18 cellular contexts compared by ENCODE assay signal in genomic region chr1:970973-971730, GRCh38. TPM values are rescaled to one million over a fixed set of nuclear protein-coding genes. Genes with fewer than 3 reads are reported as not detected.
DNase-seq lines count a peak whose midpoint lies in the region; ATAC-seq, FAIRE-seq and TF ChIP-seq lines count a peak whose summit lies in the region.
"Had no signal": no experiment of that assay in that cellular context is flagged by ENCODE, and none has a peak within 500 bp of the region (broad histone marks: within the 10 kb centered on the region; RNA-seq: fewer than 3 reads in every experiment).

No MANE protein-coding gene starts in this region.

- peaks cover 17% of the 10 kb centered on the region for H3K27me3 Mint-ChIP-seq in mesothelial cell of epicardium (ENCODE audit: low read depth)
- H3K27me3 Mint-ChIP-seq in activated T-cell treated with anti-CD3 and anti-CD28 coated beads, Interleukin-2, amount 50 U/mL, for 4 hours (ENCODE audit: low read depth), result peaks cover 14% of the 10 kb centered on the region

- FAIRE-seq in endothelial cell of umbilical vein (lab: Jason Lieb, UNC), result no peak
- FAIRE-seq: A549, GM12892, H54 had no signal

- no peaks in the 10 kb centered on the region for H3K9me3 ChIP-seq in HEK293 (ENCODE audit: control insufficient read depth, insufficient read depth, low read depth, low read length)
- no peaks in the 10 kb centered on the region for H3K9me3 ChIP-seq in endothelial cell of umbilical vein (replicated peaks; ENCODE audit: control insufficient read depth, insufficient read depth, low read length)
- H3K9me3 ChIP-seq: A549, Caco-2 had no signal

- CTCF ChIA-PET in HEK293 (lab: Yijun Ruan, JAX), result interaction anchor here (1.0 kb wide), 1 partner anchor 14 kb away, joined by 3 read pairs; no protein-coding TSS in a partner anchor
- CTCF ChIA-PET in endothelial cell of umbilical vein (lab: Charles Lee), result interaction anchor here (1.0 kb wide), 1 partner anchor 41 kb away, joined by 4 read pairs; no protein-coding TSS in a partner anchor

- H2AFZ ChIP-seq in endothelial cell of umbilical vein (ENCODE audit: low read depth, low read length), result no peak overlapping the region

- intact Hi-C loops in endothelial cell of umbilical vein (cut with micrococcal nuclease), result no loop called here

- no peak overlapping the region for H3K27ac Mint-ChIP-seq in mesothelial cell of epicardium
- H3K27ac Mint-ChIP-seq: CD8-positive, alpha-beta memory T cell had no signal

- H3K4me1 Mint-ChIP-seq in mesothelial cell of epicardium, result peaks cover 11% of the 10 kb centered on the region
- H3K4me1 Mint-ChIP-seq in activated T-cell treated with anti-CD3 and anti-CD28 coated beads, Interleukin-2, amount 50 U/mL, for 4 hours (ENCODE audit: low read depth), result peaks cover 5% of the 10 kb centered on the region

- BruUV-seq in endothelial cell of umbilical vein (replicated peaks; lab: Mats Ljungman, UMichigan), result no TSS peak

- no peaks in the 10 kb centered on the region for H3K36me3 ChIP-seq in HEK293 (ENCODE audit: control insufficient read depth in 2 of 2, insufficient read depth in 1 of 2, low read length in 2 of 2)
- H3K36me3 ChIP-seq in endothelial cell of umbilical vein (ENCODE audit: control insufficient read depth in 2 of 2, extremely low read depth in 1 of 2, insufficient read depth in 2 of 2, low read length in 2 of 2), result no peaks in the 10 kb centered on the region

- no peak for TF ChIP-seq POLR2A in endothelial cell of umbilical vein (IDR thresholded peaks at IDR 0.05; ENCODE audit: low read depth, low read length)

- no peak overlapping the region for H3K4me3 ChIP-seq in HEK293 (ENCODE audit: low read depth, low read length)
- H3K4me3 ChIP-seq in endothelial cell of umbilical vein (replicated peaks in 1 of 3; ENCODE audit: insufficient read depth in 1 of 3, low read depth in 1 of 3, low read length in 3 of 3), result no peak overlapping the region
- H3K4me3 ChIP-seq: A549 had no signal

- peaks cover 2% of the 10 kb centered on the region in 2 experiments for H3K27me3 ChIP-seq in endothelial cell of umbilical vein (ENCODE audit: control insufficient read depth in 2 of 2, insufficient read depth in 2 of 2, low read length in 2 of 2)

- H3K9ac ChIP-seq in endothelial cell of umbilical vein (replicated peaks; ENCODE audit: extremely low read depth, insufficient read depth, low read length), result no peak overlapping the region

- no peaks in the 10 kb centered on the region for H3K9me1 ChIP-seq in endothelial cell of umbilical vein (replicated peaks; ENCODE audit: control insufficient read depth, extremely low read depth, insufficient read depth, low read length)

- dilution Hi-C loops in endothelial cell of umbilical vein (cut with MboI; ENCODE audit: extremely low pct_ligation_motif_present, low sequenced_read_pairs), result no loop called here

- H4K20me1 ChIP-seq in endothelial cell of umbilical vein (replicated peaks; ENCODE audit: control insufficient read depth, extremely low read depth, insufficient read depth, low read length), result no peaks in the 10 kb centered on the region

- H3K36me3 Mint-ChIP-seq in mesothelial cell of epicardium, result peaks cover 2% of the 10 kb centered on the region
- H3K36me3 Mint-ChIP-seq in activated T-cell treated with anti-CD3 and anti-CD28 coated beads, Interleukin-2, amount 50 U/mL, for 4 hours (ENCODE audit: insufficient read depth), result no peaks in the 10 kb centered on the region
- H3K36me3 Mint-ChIP-seq: CD8-positive, alpha-beta memory T cell had no signal

- no peaks in the 10 kb centered on the region for H3K79me2 ChIP-seq in endothelial cell of umbilical vein (ENCODE audit: control insufficient read depth, insufficient read depth, low read length)

- DNase-seq in endothelial cell of umbilical vein (ENCODE audit: low read depth, low spot score) (no peak), mesothelial cell of epicardium (ENCODE audit: low spot score in 2 of 2, unreplicated experiment in 2 of 2) (no peak), ureter (ENCODE audit: low spot score) (peak; percentile 85)
- DNase-seq in activated T-cell treated with anti-CD3 and anti-CD28 coated beads, Interleukin-2, amount 50 U/mL, for 4 hours, result no peak
- no peak for DNase-seq in NK-92 treated with Interleukin-12 subunit alpha and Interleukin-12 subunit beta, amount 100 ng/mL, for 24 hours (lab: John Stamatoyannopoulos, UW)
- DNase-seq: Caco-2; CD8-positive, alpha-beta memory T cell; DND-41; GDM1; IMR-90 had no signal

- no peak for TF ChIP-seq CTCF in HEK293 (tag by site-specific recombination; IDR thresholded peaks at IDR 0.05)
- TF ChIP-seq CTCF in endothelial cell of umbilical vein (IDR thresholded peaks at IDR 0.05; ENCODE audit: extremely low read depth in 1 of 2, insufficient read depth in 1 of 2, low read depth in 1 of 2, low read length in 2 of 2), result no peak
- TF ChIP-seq CTCF in mesothelial cell of epicardium (IDR thresholded peaks at IDR 0.05; ENCODE audit: unreplicated experiment), result no peak

- peak overlapping the region; percentile 62 for H3K4me3 Mint-ChIP-seq in mesothelial cell of epicardium
- H3K4me3 Mint-ChIP-seq in activated T-cell treated with anti-CD3 and anti-CD28 coated beads, Interleukin-2, amount 50 U/mL, for 4 hours, result no peak overlapping the region
- H3K4me3 Mint-ChIP-seq: CD8-positive, alpha-beta memory T cell had no signal

- POLR2A ChIA-PET in HEK293 (lab: Yijun Ruan, JAX), result no interaction called here
- POLR2A ChIA-PET in endothelial cell of umbilical vein (lab: Charles Lee), result no interaction called here

- H3K9me3 Mint-ChIP-seq in mesothelial cell of epicardium, result no peaks in the 10 kb centered on the region
- H3K9me3 Mint-ChIP-seq in activated T-cell treated with anti-CD3 and anti-CD28 coated beads, Interleukin-2, amount 50 U/mL, for 4 hours, result no peaks in the 10 kb centered on the region
- H3K9me3 Mint-ChIP-seq: CD8-positive, alpha-beta memory T cell had no signal

- ATAC-seq in activated T-cell treated with anti-CD3 and anti-CD28 coated beads, Interleukin-2, amount 50 U/mL, for 4 hours, result no peak
- no peak for ATAC-seq in HG03039 (IDR thresholded peaks at IDR 0.05; ENCODE audit: unreplicated experiment)
- ATAC-seq: A549, HCT116 had no signal

- H3K4me2 ChIP-seq in endothelial cell of umbilical vein (ENCODE audit: insufficient read depth, low read length), result no peak overlapping the region
- H3K4me2 ChIP-seq: A549 had no signal

- H3K4me1 ChIP-seq in HEK293 (ENCODE audit: control insufficient read depth, insufficient read depth, low read length) (peaks cover 5% of the 10 kb centered on the region), endothelial cell of umbilical vein (ENCODE audit: control insufficient read depth, extremely low read depth, insufficient read depth, low read length) (peaks cover 6% of the 10 kb centered on the region)

- no peak overlapping the region for H3K27ac ChIP-seq in HEK293 (ENCODE audit: extremely low read depth, low read depth, low read length)
- H3K27ac ChIP-seq in endothelial cell of umbilical vein (ENCODE audit: insufficient read depth, low read depth, low read length), result no peak overlapping the region
- H3K27ac ChIP-seq: A549 had no signal

RNA-seq across cellular contexts. Expression of gene PLEKHN1, which starts 4.9 kb away (rescaled TPM):
- total RNA-seq in endothelial cell of umbilical vein (0.48 and 0.88 TPM in 2 replicates), mesothelial cell of epicardium (33.6 to 36.0 TPM (median 34.4 TPM) in 3 replicates), ureter (28.5 TPM)
- 0.29 and 0.35 TPM in 2 replicates for polyA plus RNA-seq in endothelial cell of umbilical vein
- 0.13 and 0.14 TPM in 2 replicates for polyA plus RNA-seq in endothelial cell of umbilical vein (2011; cell fraction: cytosol; rRNA removed)
- polyA plus RNA-seq in endothelial cell of umbilical vein (2011; cell fraction: nucleus; rRNA removed), result 1.0 and 1.3 TPM in 2 replicates
- polyA plus RNA-seq in endothelial cell of umbilical vein (2012), result 0.72 and 1.6 TPM in 2 replicates
- polyA minus RNA-seq in endothelial cell of umbilical vein, result 0.27 TPM in 1 of 2 replicates, not detected in the other
- 0.51 TPM for polyA minus RNA-seq in endothelial cell of umbilical vein (2011; cell fraction: cytosol; rRNA and poly(A)+ RNA removed)
- polyA minus RNA-seq in endothelial cell of umbilical vein (2011; cell fraction: nucleus; rRNA and poly(A)+ RNA removed), result 0.48 TPM in 1 of 2 replicates, not detected in the other
- 1 to 10 TPM; 1.6 to 2.4 (median 1.9) TPM for total RNA-seq in activated T-cell treated with anti-CD3 and anti-CD28 coated beads, Interleukin-2, amount 50 U/mL, for 4 hours

RNA-seq across cellular contexts. Expression of gene PERM1, which starts 10.7 kb away (rescaled TPM):
- not detected in 2 replicates for total RNA-seq in endothelial cell of umbilical vein
- polyA plus RNA-seq in endothelial cell of umbilical vein, result not detected in 2 replicates
- not detected in 2 replicates for polyA plus RNA-seq in endothelial cell of umbilical vein (2011; cell fraction: cytosol; rRNA removed)
- polyA plus RNA-seq in endothelial cell of umbilical vein (2011; cell fraction: nucleus; rRNA removed), result not detected in 2 replicates
- polyA plus RNA-seq in endothelial cell of umbilical vein (2012), result 0.46 and 0.52 TPM in 2 replicates
- polyA minus RNA-seq in endothelial cell of umbilical vein, result 0.13 TPM in 1 of 2 replicates, not detected in the other
- not detected for polyA minus RNA-seq in endothelial cell of umbilical vein (2011; cell fraction: cytosol; rRNA and poly(A)+ RNA removed)
- not detected in 2 replicates for polyA minus RNA-seq in endothelial cell of umbilical vein (2011; cell fraction: nucleus; rRNA and poly(A)+ RNA removed)
- total RNA-seq in mesothelial cell of epicardium, result 1.6 to 2.8 TPM (median 2.7 TPM) in 3 replicates
- 0.10 TPM for total RNA-seq in ureter
- total RNA-seq in activated T-cell treated with anti-CD3 and anti-CD28 coated beads, Interleukin-2, amount 50 U/mL, for 4 hours, result not detected
- total RNA-seq: CD8-positive, alpha-beta memory T cell; IMR-90 had no signal
- polyA plus RNA-seq: AG04450; BJ; CD8-positive, alpha-beta memory T cell; IMR-90 had no signal

RNA-seq across cellular contexts. Expression of gene KLHL17, which starts 10.8 kb away (rescaled TPM):
- total RNA-seq in endothelial cell of umbilical vein (28.6 and 30.1 TPM in 2 replicates), mesothelial cell of epicardium (44.7 to 49.8 TPM (median 47.0 TPM) in 3 replicates), ureter (8.6 TPM)
- polyA plus RNA-seq in endothelial cell of umbilical vein, result 27.0 and 39.9 TPM in 2 replicates
- polyA plus RNA-seq in endothelial cell of umbilical vein (2011; cell fraction: cytosol; rRNA removed), result 4.6 and 7.5 TPM in 2 replicates
- 234 and 278 TPM in 2 replicates for polyA plus RNA-seq in endothelial cell of umbilical vein (2011; cell fraction: nucleus; rRNA removed)
- 13.4 and 19.9 TPM in 2 replicates for polyA plus RNA-seq in endothelial cell of umbilical vein (2012)
- 5.7 and 14.3 TPM in 2 replicates for polyA minus RNA-seq in endothelial cell of umbilical vein
- polyA minus RNA-seq in endothelial cell of umbilical vein (2011; cell fraction: cytosol; rRNA and poly(A)+ RNA removed), result 7.4 TPM
- 21.7 and 35.5 TPM in 2 replicates for polyA minus RNA-seq in endothelial cell of umbilical vein (2011; cell fraction: nucleus; rRNA and poly(A)+ RNA removed)
- 10 to 100 TPM; 32.1 to 36.6 (median 34.3) TPM for total RNA-seq in activated T-cell treated with anti-CD3 and anti-CD28 coated beads, Interleukin-2, amount 50 U/mL, for 4 hours

RNA-seq across cellular contexts. Expression of gene NOC2L, which starts 12.1 kb away (rescaled TPM):
- total RNA-seq in endothelial cell of umbilical vein (87.9 and 88.6 TPM in 2 replicates), mesothelial cell of epicardium (69.3 to 73.1 TPM (median 69.8 TPM) in 3 replicates), ureter (71.9 TPM)
- 50.7 and 55.3 TPM in 2 replicates for polyA plus RNA-seq in endothelial cell of umbilical vein
- polyA plus RNA-seq in endothelial cell of umbilical vein (2011; cell fraction: cytosol; rRNA removed), result 46.6 and 47.6 TPM in 2 replicates
- 70.2 and 76.7 TPM in 2 replicates for polyA plus RNA-seq in endothelial cell of umbilical vein (2011; cell fraction: nucleus; rRNA removed)
- 51.8 and 64.1 TPM in 2 replicates for polyA plus RNA-seq in endothelial cell of umbilical vein (2012)
- polyA minus RNA-seq in endothelial cell of umbilical vein, result 44.7 and 56.9 TPM in 2 replicates
- polyA minus RNA-seq in endothelial cell of umbilical vein (2011; cell fraction: cytosol; rRNA and poly(A)+ RNA removed), result 112 TPM
- 16.9 and 22.7 TPM in 2 replicates for polyA minus RNA-seq in endothelial cell of umbilical vein (2011; cell fraction: nucleus; rRNA and poly(A)+ RNA removed)
- total RNA-seq in activated T-cell treated with anti-CD3 and anti-CD28 coated beads, Interleukin-2, amount 50 U/mL, for 4 hours, result 100 to 1,000 TPM; 292 to 315 (median 315) TPM

RNA-seq across cellular contexts. Expression of gene HES4, which starts 28.7 kb away (rescaled TPM):
- 32.0 and 37.6 TPM in 2 replicates for total RNA-seq in endothelial cell of umbilical vein
- polyA plus RNA-seq in endothelial cell of umbilical vein, result 30.5 and 50.6 TPM in 2 replicates
- 6.8 and 11.8 TPM in 2 replicates for polyA plus RNA-seq in endothelial cell of umbilical vein (2011; cell fraction: cytosol; rRNA removed)
- 54.2 and 66.1 TPM in 2 replicates for polyA plus RNA-seq in endothelial cell of umbilical vein (2011; cell fraction: nucleus; rRNA removed)
- 3.1 and 11.3 TPM in 2 replicates for polyA plus RNA-seq in endothelial cell of umbilical vein (2012)
- 2.1 and 2.5 TPM in 2 replicates for polyA minus RNA-seq in endothelial cell of umbilical vein
- 26.1 TPM for polyA minus RNA-seq in endothelial cell of umbilical vein (2011; cell fraction: cytosol; rRNA and poly(A)+ RNA removed)
- 9.2 and 33.1 TPM in 2 replicates for polyA minus RNA-seq in endothelial cell of umbilical vein (2011; cell fraction: nucleus; rRNA and poly(A)+ RNA removed)
- 87.7 to 92.1 TPM (median 92.0 TPM) in 3 replicates for total RNA-seq in mesothelial cell of epicardium
- 63.6 TPM for total RNA-seq in ureter
- total RNA-seq in activated T-cell treated with anti-CD3 and anti-CD28 coated beads, Interleukin-2, amount 50 U/mL, for 4 hours, result 1 to 10 TPM; 1.3 to 3.0 (median 2.7) TPM
- polyA plus RNA-seq: CD8-positive, alpha-beta memory T cell had no signal
